In the genomic region with DNA sequence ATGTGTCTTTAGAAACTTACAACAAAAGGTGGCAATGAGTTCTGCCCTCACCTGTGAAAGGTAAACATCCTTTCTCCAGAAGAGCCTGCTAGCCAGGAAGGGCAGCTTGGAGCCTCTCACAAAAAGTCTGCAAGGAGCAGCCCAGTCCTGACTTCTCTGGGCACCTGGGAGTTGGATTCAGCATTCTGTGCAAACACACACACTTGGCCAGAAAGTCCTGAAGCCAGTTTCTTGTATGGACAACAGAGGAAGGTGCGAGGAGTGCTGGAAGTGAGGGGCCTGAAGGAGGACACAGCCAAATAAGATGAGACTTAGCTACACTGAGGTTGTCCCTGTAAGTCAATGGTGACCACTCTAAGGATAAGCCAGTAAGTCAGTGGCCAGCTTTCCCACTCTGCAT, we compare ENCODE assay signal across 18 cellular contexts. TPM values are rescaled to one million over a fixed set of nuclear protein-coding genes. Genes with fewer than 3 reads are reported as not detected.
DNase-seq lines count a peak whose midpoint lies in the region; ATAC-seq, FAIRE-seq and TF ChIP-seq lines count a peak whose summit lies in the region.
"Had no signal": no experiment of that assay in that cellular context is flagged by ENCODE, and none has a peak within 500 bp of the region (broad histone marks: within the 10 kb centered on the region; RNA-seq: fewer than 3 reads in every experiment).

No MANE protein-coding gene starts in this region.

- H3K79me2 ChIP-seq in DOHH2 (ENCODE audit: control insufficient read depth, low read length) (peaks cover 4% of the 10 kb centered on the region), KMS-11 (ENCODE audit: insufficient read depth, low read depth) (peaks cover 8% of the 10 kb centered on the region; the same call in 1 of the 2 replicates), GM12878 (ENCODE audit: control insufficient read depth, insufficient read depth, low read length) (peaks cover 70% of the 10 kb centered on the region)

- H3K4me3 ChIP-seq in DOHH2 (ENCODE audit: low read length) (peak overlapping the region; percentile 47; the same call in 1 of the 2 replicates), KMS-11 (IDR thresholded peaks at IDR 0.05; ENCODE audit: insufficient read depth, low read depth, low read length) (no peak overlapping the region), GM12878 (peak overlapping the region; percentile 76), gastrocnemius medialis (no peak overlapping the region)
- H3K4me3 ChIP-seq: PC-9 had no signal

- no TSS peak for BruUV-seq in GM12878 (replicated peaks; lab: Mats Ljungman, UMichigan)

- no peak for TF ChIP-seq POLR2A in GM12878 (IDR thresholded peaks at IDR 0.05; ENCODE audit: low read depth, low read length)
- TF ChIP-seq POLR2A in gastrocnemius medialis (IDR thresholded peaks at IDR 0.05), result no peak

- peaks cover 16% of the 10 kb centered on the region for H3K4me1 Mint-ChIP-seq in activated naive CD4-positive, alpha-beta T cell treated with anti-CD3 and anti-CD28 coated beads, Interleukin-2, amount 10 ng/mL, durations not matched to agents 7 days and 5 days
- peaks cover 31% of the 10 kb centered on the region for H3K4me1 Mint-ChIP-seq in activated naive CD8-positive, alpha-beta T cell treated with anti-CD3 and anti-CD28 coated beads, Interleukin-2, amount 50 U/mL, for 24 hours

- H3K4me3 Mint-ChIP-seq in activated naive CD4-positive, alpha-beta T cell treated with anti-CD3 and anti-CD28 coated beads, Interleukin-2, amount 10 ng/mL, durations not matched to agents 7 days and 5 days, result no peak overlapping the region
- H3K4me3 Mint-ChIP-seq in activated naive CD8-positive, alpha-beta T cell treated with anti-CD3 and anti-CD28 coated beads, Interleukin-2, amount 50 U/mL, for 24 hours, result no peak overlapping the region
- H3K4me3 Mint-ChIP-seq: HFFc6 had no signal

- SMC1A ChIA-PET in GM12878 (lab: Charles Lee; ENCODE audit: uncharacterized antibody, unreplicated experiment), result interaction anchor here (0.6 to 13.7 kb wide), 10 partner anchors 9 to 111 kb away, joined by 4 to 395 read pairs (median 6); no protein-coding TSS in a partner anchor

- DNase-seq in GM12878 (ENCODE audit: low read depth, low spot score) (no peak), gastrocnemius medialis (no peak), NCI-H526 treated with DMSO at 0.1 percent for 48 hours (lab: John Stamatoyannopoulos, UW) (no peak), DMS153 (lab: John Stamatoyannopoulos, UW) (no peak)
- DNase-seq in activated naive CD4-positive, alpha-beta T cell treated with anti-CD3 and anti-CD28 coated beads, Interleukin-2, amount 10 ng/mL, durations not matched to agents 7 days and 5 days, result no peak
- no peak for DNase-seq in activated naive CD8-positive, alpha-beta T cell treated with anti-CD3 and anti-CD28 coated beads, Interleukin-2, amount 50 U/mL, for 24 hours
- DNase-seq: DMS 273 treated with DMSO at 0.1 percent for 48 hours; HFFc6; NCI-H187; NCI-H226; NCI-H524 treated with DMSO at 0.1 percent for 48 hours; NK-92 treated with Interleukin-12 subunit alpha and Interleukin-12 subunit beta, amount 100 ng/mL, for 24 hours; PC-9 had no signal

- ATAC-seq in GM12878 (no peak), gastrocnemius medialis (no peak)
- ATAC-seq in activated naive CD8-positive, alpha-beta T cell treated with anti-CD3 and anti-CD28 coated beads, Interleukin-2, amount 50 U/mL, for 24 hours, result no peak

- no peak for TF ChIP-seq RAD21 in GM12878 (IDR thresholded peaks at IDR 0.05; ENCODE audit: insufficient read depth, low read depth, low read length)

- H3K36me3 ChIP-seq in DOHH2 (ENCODE audit: control insufficient read depth, low read length), result no peaks in the 10 kb centered on the region
- H3K36me3 ChIP-seq in KMS-11 (ENCODE audit: insufficient read depth), result no peaks in the 10 kb centered on the region
- H3K36me3 ChIP-seq in GM12878 (ENCODE audit: control insufficient read depth in 2 of 2, insufficient read depth in 2 of 2, low read length in 1 of 2), result no peaks in the 10 kb centered on the region
- no peaks in the 10 kb centered on the region for H3K36me3 ChIP-seq in gastrocnemius medialis

- peaks cover 22% of the 10 kb centered on the region for H3F3A ChIP-seq in DOHH2 (ENCODE audit: control insufficient read depth, insufficient read depth)

- H3K9ac ChIP-seq in KMS-11, result peak overlapping the region; percentile 69; the same call in 1 of the 2 replicates
- peak overlapping the region; percentile 89 for H3K9ac ChIP-seq in GM12878 (ENCODE audit: control insufficient read depth, insufficient read depth, low read length)

- POLR2A ChIA-PET in GM12878 (lab: Charles Lee), result interaction anchor here (0.6 to 19.2 kb wide), 7 partner anchors 10 to 169 kb away, joined by 3 to 377 read pairs (median 5); a partner anchor contains a TSS

- no peak for TF ChIP-seq EP300 in GM12878 (IDR thresholded peaks at IDR 0.05; ENCODE audit: borderline replicate concordance in 1 of 2, control insufficient read depth in 1 of 2, low read depth in 2 of 2, low read length in 2 of 2)

- H3K27me3 ChIP-seq in DOHH2 (ENCODE audit: control insufficient read depth, low read length) (no peaks in the 10 kb centered on the region), KMS-11 (ENCODE audit: insufficient read depth, low read depth) (no peaks in the 10 kb centered on the region), GM12878 (replicated peaks in 1 of 2; ENCODE audit: control insufficient read depth in 2 of 2, insufficient read depth in 2 of 2, low read length in 1 of 2) (no peaks in the 10 kb centered on the region), gastrocnemius medialis (no peaks in the 10 kb centered on the region)

- no peaks in the 10 kb centered on the region for H3K9me2 ChIP-seq in DOHH2 (replicated peaks; ENCODE audit: control insufficient read depth, low read length)

- FAIRE-seq in GM12878 (lab: Jason Lieb, UNC), result no peak
- FAIRE-seq: A204.1, H54 had no signal

- no peaks in the 10 kb centered on the region for H4K20me1 ChIP-seq in DOHH2 (ENCODE audit: control insufficient read depth, insufficient read depth, low read depth, low read length)
- no peaks in the 10 kb centered on the region for H4K20me1 ChIP-seq in KMS-11 (ENCODE audit: insufficient read depth)
- no peaks in the 10 kb centered on the region for H4K20me1 ChIP-seq in GM12878 (ENCODE audit: control insufficient read depth, insufficient read depth)

- H3K27ac ChIP-seq in DOHH2 (ENCODE audit: low read depth, low read length) (no peak overlapping the region), KMS-11 (peak overlapping the region; percentile 87), GM12878 (ENCODE audit: control insufficient read depth, insufficient read depth) (peak overlapping the region; percentile 92), gastrocnemius medialis (peak overlapping the region; percentile 87 to 91 (median 90))
- H3K27ac ChIP-seq: C4-2B, PC-9 had no signal

- H3K36me3 Mint-ChIP-seq in activated naive CD4-positive, alpha-beta T cell treated with anti-CD3 and anti-CD28 coated beads, Interleukin-2, amount 10 ng/mL, durations not matched to agents 7 days and 5 days, result no peaks in the 10 kb centered on the region
- H3K36me3 Mint-ChIP-seq in activated naive CD8-positive, alpha-beta T cell treated with anti-CD3 and anti-CD28 coated beads, Interleukin-2, amount 50 U/mL, for 24 hours (ENCODE audit: low read depth), result no peaks in the 10 kb centered on the region

- H3K4me1 ChIP-seq in DOHH2 (ENCODE audit: control insufficient read depth, low read length), result peaks cover 74% of the 10 kb centered on the region
- H3K4me1 ChIP-seq in KMS-11 (ENCODE audit: low read depth, poor library complexity, severe bottlenecking), result peaks cover 83% of the 10 kb centered on the region
- peaks cover 61% of the 10 kb centered on the region for H3K4me1 ChIP-seq in GM12878 (ENCODE audit: control insufficient read depth, insufficient read depth, low read length)
- H3K4me1 ChIP-seq in gastrocnemius medialis, result peaks cover 26 to 29% of the 10 kb centered on the region in 2 donors

- no peak for TF ChIP-seq CTCF in DOHH2 (IDR thresholded peaks at IDR 0.05; ENCODE audit: low read depth, low read length, poor library complexity, severe bottlenecking)
- TF ChIP-seq CTCF in KMS-11 (conservative IDR thresholded peaks at IDR 0.05; ENCODE audit: low read depth, low read length), result no peak
- no peak for TF ChIP-seq CTCF in GM12878 (IDR thresholded peaks at IDR 0.05 in 2 of 3, conservative IDR thresholded peaks at IDR 0.05 in 1 of 3; ENCODE audit: control insufficient read depth in 2 of 3, extremely low read depth in 1 of 3, insufficient read depth in 1 of 3, low read depth in 3 of 3, low read length in 3 of 3)
- no peak for TF ChIP-seq CTCF in gastrocnemius medialis (IDR thresholded peaks at IDR 0.05 in 4 of 5, conservative IDR thresholded peaks at IDR 0.05 in 1 of 5)

- H3K27ac Mint-ChIP-seq in activated naive CD4-positive, alpha-beta T cell treated with anti-CD3 and anti-CD28 coated beads, Interleukin-2, amount 10 ng/mL, durations not matched to agents 7 days and 5 days, result no peak overlapping the region
- H3K27ac Mint-ChIP-seq in activated naive CD8-positive, alpha-beta T cell treated with anti-CD3 and anti-CD28 coated beads, Interleukin-2, amount 50 U/mL, for 24 hours, result no peak overlapping the region
- H3K27ac Mint-ChIP-seq: HFFc6 had no signal

- H3K4me2 ChIP-seq in DOHH2 (ENCODE audit: low read length) (peak overlapping the region; percentile 57; the same call in 1 of the 2 replicates), KMS-11 (peak overlapping the region; percentile 96), GM12878 (ENCODE audit: control insufficient read depth, insufficient read depth) (peak overlapping the region; percentile 92)
- H3K4me2 ChIP-seq: PC-9 had no signal

- RAD21 ChIA-PET in GM12878 (lab: Charles Lee; ENCODE audit: unreplicated experiment), result interaction anchor here (2.1 to 13.8 kb wide), 5 partner anchors 8 to 95 kb away, joined by 26 to 389 read pairs (median 33); a partner anchor contains a TSS

- in situ Hi-C loops in GM12878 (cut with MboI), result loop anchor here (10.0 kb wide), 1 partner anchor 48 kb away; a partner anchor contains a TSS
- in situ Hi-C loops in gastrocnemius medialis (cut with MboI; ENCODE audit: low sequenced_read_pairs in 4 of 4), result no loop called here

- H3K9me3 ChIP-seq in DOHH2 (ENCODE audit: control insufficient read depth, insufficient read depth, low read length) (peaks cover 6% of the 10 kb centered on the region; the same call in 1 of the 2 replicates), GM12878 (replicated peaks; ENCODE audit: control insufficient read depth, insufficient read depth, low read length) (peaks cover 8% of the 10 kb centered on the region; the same call in 2 of the 3 replicates), gastrocnemius medialis (no peaks in the 10 kb centered on the region)

- peaks cover 22% of the 10 kb centered on the region for H3K27me3 Mint-ChIP-seq in activated naive CD4-positive, alpha-beta T cell treated with anti-CD3 and anti-CD28 coated beads, Interleukin-2, amount 10 ng/mL, durations not matched to agents 7 days and 5 days
- H3K27me3 Mint-ChIP-seq in activated naive CD8-positive, alpha-beta T cell treated with anti-CD3 and anti-CD28 coated beads, Interleukin-2, amount 50 U/mL, for 24 hours, result no peaks in the 10 kb centered on the region

- H3K9me3 Mint-ChIP-seq in activated naive CD4-positive, alpha-beta T cell treated with anti-CD3 and anti-CD28 coated beads, Interleukin-2, amount 10 ng/mL, durations not matched to agents 7 days and 5 days, result peaks cover 11% of the 10 kb centered on the region
- H3K9me3 Mint-ChIP-seq in activated naive CD8-positive, alpha-beta T cell treated with anti-CD3 and anti-CD28 coated beads, Interleukin-2, amount 50 U/mL, for 24 hours, result no peaks in the 10 kb centered on the region

- CTCF ChIA-PET in GM12878 (lab: Yijun Ruan, JAX), result interaction anchor here (1.2 to 20.4 kb wide), 5 partner anchors 10 to 107 kb away, joined by 3 to 413 read pairs (median 16); no protein-coding TSS in a partner anchor
- CTCF ChIA-PET in activated naive CD4-positive, alpha-beta T cell treated with anti-CD3 and anti-CD28 coated beads, Interleukin-2, amount 10 ng/mL, durations not matched to agents 7 days and 5 days (lab: Charles Lee), result interaction anchor here (1.3 kb wide), 1 partner anchor 8 kb away, joined by 3 read pairs; no protein-coding TSS in a partner anchor

- intact Hi-C loops in GM12878 (cut with micrococcal nuclease; ENCODE audit: unreplicated experiment) (loop anchor here (10.0 kb wide), 1 partner anchor 458 kb away; no protein-coding TSS in a partner anchor), gastrocnemius medialis (cut with DNase I; ENCODE audit: low total_unique reads) (loop anchor here (2.0 kb wide), 1 partner anchor 70 kb away; no protein-coding TSS in a partner anchor)

- WGBS in GM12878 (ENCODE audit: insufficient coverage, insufficient replicate concordance, low lambda C conversion rate, missing lambda C conversion rate), result 100% methylated on average over 1 of the region's 1 CpG

- H2AFZ ChIP-seq in KMS-11 (ENCODE audit: low read depth) (peak overlapping the region; percentile 57; the same call in 1 of the 2 replicates), GM12878 (ENCODE audit: control insufficient read depth, low read depth, low read length) (no peak overlapping the region)
- H2AFZ ChIP-seq: PC-9 had no signal

RNA-seq across cellular contexts. Expression of a gene that starts 52.4 kb away (rescaled TPM):
- 16.4 and 16.7 TPM in 2 replicates for total RNA-seq in GM12878 (2013; cell fraction: nucleolus; rRNA removed)
- total RNA-seq in GM12878 (2014; rRNA removed) (35.8 and 37.0 TPM in 2 replicates), GM12878 (2014; rRNA removed; fragmentation: Illumina TruSeq; extraction: Trizol) (23.2 and 23.8 TPM in 2 replicates), GM12878 (2021) (43.2 and 43.4 TPM in 2 replicates), gastrocnemius medialis (10 to 100 TPM in 3 of 4 donors, 1 to 10 TPM in 1; 5.4 to 54.1 (median 14.1) TPM)
- 24.9 TPM for polyA plus RNA-seq in GM12878 (2011; ENCODE audit: low read depth)
- polyA plus RNA-seq in GM12878 (2011; rRNA removed) (20.3 and 26.9 TPM in 2 replicates), GM12878 (2014; fragmentation: Illumina TruSeq; extraction: Trizol) (27.4 TPM in 2 replicates), GM12878 (2014; fragmentation: Nextera tagmentation; extraction: Ambion mirVana) (10 to 100 TPM; 10.8 to 13.9 TPM), GM12878 (2014; rRNA removed) (28.0 and 29.0 TPM in 2 replicates), GM12878 (2016; fragmentation: Nextera tagmentation; extraction: Ambion mirVana) (10 to 100 TPM; 32.6 to 37.2 TPM)
- polyA plus RNA-seq in GM12878 (2011; cell fraction: cytosol; rRNA removed), result 27.0 and 29.7 TPM in 2 replicates
- 30.5 and 33.0 TPM in 2 replicates for polyA plus RNA-seq in GM12878 (2011; cell fraction: nucleus; rRNA removed)
- polyA plus RNA-seq in GM12878 (2012), result 27.7 and 31.8 TPM in 2 replicates
- 49.4 and 72.0 TPM in 2 replicates for polyA minus RNA-seq in GM12878 (2011; rRNA and poly(A)+ RNA removed)
- polyA minus RNA-seq in GM12878 (2011; cell fraction: cytosol; rRNA and poly(A)+ RNA removed), result 22.5 and 26.3 TPM in 2 replicates
- 12.0 and 23.5 TPM in 2 replicates for polyA minus RNA-seq in GM12878 (2011; cell fraction: nucleus; rRNA and poly(A)+ RNA removed)

Comparison
In these comparisons a context has a peak if more than half of its experiments do, and no peak if none do; other contexts are left out.
1. H3K4me3 ChIP-seq: peak in DOHH2 (single experiment) and GM12878 (single experiment); none in KMS-11 (single experiment) and gastrocnemius medialis (0 of 4).
2. Peak in every context shown above with its lines, with median percentiles within 50 percentile points of each other: H3K4me2 ChIP-seq.